Comparison of ENCODE assay signal across 8 cellular contexts in the genomic region with DNA sequence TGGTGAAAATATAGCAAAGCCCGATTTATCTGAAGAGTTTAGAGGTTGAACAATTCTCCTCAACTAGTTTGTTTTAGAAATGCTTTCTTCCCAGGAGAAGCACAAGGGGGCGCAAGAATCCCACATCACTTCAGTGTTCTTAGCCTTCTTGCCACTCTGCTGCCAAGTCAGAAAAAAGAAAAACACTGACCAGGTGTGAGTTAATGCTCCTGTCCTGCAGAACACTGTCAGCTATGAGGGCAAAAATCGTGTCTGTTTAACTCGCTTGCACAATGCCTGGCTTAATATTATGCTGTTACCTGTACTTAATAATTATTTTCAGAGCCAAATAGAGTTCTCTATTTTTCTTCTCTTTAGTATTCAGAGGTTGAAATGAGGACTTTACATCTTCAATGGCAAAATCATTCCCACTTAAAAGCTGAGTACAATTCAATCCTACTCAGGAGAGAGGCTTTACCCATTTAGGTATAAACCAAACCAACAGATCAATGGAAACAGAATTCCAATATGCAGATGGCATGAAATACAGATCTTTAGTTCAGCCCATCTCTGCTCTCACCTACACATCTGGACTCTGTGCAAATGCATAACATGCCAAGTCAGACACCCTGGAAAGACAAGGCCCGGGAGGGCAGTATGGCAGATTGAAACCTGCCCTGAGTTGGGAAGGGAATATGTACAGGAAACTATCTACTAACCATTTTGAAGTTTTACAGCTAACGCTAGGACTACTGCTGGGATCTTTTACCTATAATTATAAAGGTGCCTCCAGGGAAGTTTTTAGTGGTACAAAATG.
DNase-seq lines count a peak whose midpoint lies in the region; ATAC-seq and TF ChIP-seq lines count a peak whose summit lies in the region.

No MANE protein-coding gene starts in this region.

- in situ Hi-C loops in Panc1 (cut with HindIII; ENCODE audit: low pct_unique_long_range_greater_than_20kb, low sequenced_read_pairs) = no loop called here

- no peaks in the 10 kb centered on the region for H3K79me2 ChIP-seq in neural progenitor cell (ENCODE audit: low read depth)

- no peak overlapping the region for H2AFZ ChIP-seq in neural progenitor cell (replicated peaks)

- H3F3A ChIP-seq in neural progenitor cell (ENCODE audit: low read depth) = peaks cover 23% of the 10 kb centered on the region

- no peaks in the 10 kb centered on the region for H3K4me1 Mint-ChIP-seq in neural progenitor cell

- peak; percentile 69 for DNase-seq in COLO829 (ENCODE audit: low spot score)
- DNase-seq in Panc1 (ENCODE audit: low read depth, low spot score) = peak; percentile 67
- peak; percentile 51 for DNase-seq in activated T-helper 1 cell treated with Interleukin-2 at 50 U/mL for 16 hours (ENCODE audit: low read depth)
- DNase-seq in fibroblast of mammary gland (ENCODE audit: low read depth) = peak; percentile 83
- DNase-seq in neural progenitor cell (ENCODE audit: low spot score) = peak; percentile 79
- DNase-seq in superior temporal gyrus (ENCODE audit: extremely low spot score) = peak; percentile 91

- no peaks in the 10 kb centered on the region for H3K9me3 Mint-ChIP-seq in neural progenitor cell

- no peaks in the 10 kb centered on the region for H3K27me3 ChIP-seq in Panc1 (ENCODE audit: control insufficient read depth, insufficient read depth, low read length)
- no peaks in the 10 kb centered on the region for H3K27me3 ChIP-seq in neural progenitor cell

- no peaks in the 10 kb centered on the region for H3K27me3 Mint-ChIP-seq in neural progenitor cell (ENCODE audit: insufficient read depth, low read depth)

- no peak overlapping the region for H3K9ac ChIP-seq in neural progenitor cell

- H3K9me3 ChIP-seq in Panc1 (ENCODE audit: control insufficient read depth, insufficient read depth, low read depth, low read length) (no peaks in the 10 kb centered on the region), neural progenitor cell (ENCODE audit: low read depth) (no peaks in the 10 kb centered on the region)

- H3K36me3 ChIP-seq in Panc1 (ENCODE audit: control insufficient read depth, insufficient read depth, low read length) (no peaks in the 10 kb centered on the region), neural progenitor cell (no peaks in the 10 kb centered on the region)

- TF ChIP-seq CTCF in Panc1 (IDR thresholded peaks at IDR 0.05) (peak; percentile 87), fibroblast of mammary gland (conservative IDR thresholded peaks at IDR 0.05; ENCODE audit: control insufficient read depth, insufficient read depth, low read depth, low read length) (peak; percentile 85), neural progenitor cell (IDR thresholded peaks at IDR 0.05) (peak; percentile 93)

- peak; percentile 95 for TF ChIP-seq RAD21 in Ishikawa (IDR thresholded peaks at IDR 0.05; ENCODE audit: low read depth)

- no peak for TF ChIP-seq EP300 in Ishikawa (IDR thresholded peaks at IDR 0.05; ENCODE audit: borderline replicate concordance)

- no peak overlapping the region for H3K4me3 Mint-ChIP-seq in neural progenitor cell

- H3K4me1 ChIP-seq in Panc1 (ENCODE audit: control insufficient read depth, insufficient read depth, low read length) (no peaks in the 10 kb centered on the region), neural progenitor cell (no peaks in the 10 kb centered on the region)

- peak; percentile 87 for ATAC-seq in Panc1
- ATAC-seq in HG02798 (IDR thresholded peaks at IDR 0.05; ENCODE audit: poor library complexity, unreplicated experiment) = no peak

- no peaks in the 10 kb centered on the region for H4K20me1 ChIP-seq in neural progenitor cell (ENCODE audit: low read depth)

- H3K4me2 ChIP-seq in neural progenitor cell = no peak overlapping the region

- peaks cover 2% of the 10 kb centered on the region for H3K36me3 Mint-ChIP-seq in neural progenitor cell

- intact Hi-C loops in Panc1 (cut with micrococcal nuclease; ENCODE audit: unreplicated experiment) = loop anchor here (1.0 to 2.0 kb wide), 2 partner anchors 101 to 152 kb away; no protein-coding TSS in a partner anchor

- BruUV-seq in Panc1 (replicated peaks; lab: Mats Ljungman, UMichigan) = no TSS peak

- no peak overlapping the region for H3K4me3 ChIP-seq in Panc1 (ENCODE audit: low read depth in 2 of 2, low read length in 2 of 2)
- no peak overlapping the region for H3K4me3 ChIP-seq in fibroblast of mammary gland (ENCODE audit: control insufficient read depth, low read depth, low read length)
- H3K4me3 ChIP-seq in neural progenitor cell = no peak overlapping the region

- POLR2A ChIA-PET in Panc1 (lab: Charles Lee) = no interaction called here

- H3K27ac ChIP-seq in Panc1 (ENCODE audit: low read length) (no peak overlapping the region), neural progenitor cell (no peak overlapping the region)

- CTCF ChIA-PET in Panc1 (lab: Charles Lee) = interaction anchor here (0.6 to 1.9 kb wide), 3 partner anchors 62 to 291 kb away, joined by 3 to 6 read pairs (median 5); partner anchors contain the start of gene ARMC12

- H3K27ac Mint-ChIP-seq in neural progenitor cell = no peak overlapping the region

TF ChIP-seq in Ishikawa, 13 proteins besides CTCF, POLR2A, EP300 and RAD21:
- TF ChIP-seq FOXM1 (IDR thresholded peaks at IDR 0.05; ENCODE audit: borderline replicate concordance, low read depth) (no peak), CREB1 (IDR thresholded peaks at IDR 0.05; ENCODE audit: low read depth) (no peak), YY1 (IDR thresholded peaks at IDR 0.05; ENCODE audit: low read depth) (no peak), NFIC (IDR thresholded peaks at IDR 0.05) (peak; percentile 55; the same call in 1 of the 2 replicates), EGR1 (IDR thresholded peaks at IDR 0.05) (no peak), TAF1 (IDR thresholded peaks at IDR 0.05; ENCODE audit: low read depth) (no peak), TCF12 (IDR thresholded peaks at IDR 0.05; ENCODE audit: low read depth) (no peak), ZBTB7A (IDR thresholded peaks at IDR 0.05; ENCODE audit: low read depth) (no peak), TEAD4 (IDR thresholded peaks at IDR 0.05) (no peak), REST (IDR thresholded peaks at IDR 0.05; ENCODE audit: low read depth) (no peak), CEBPB (IDR thresholded peaks at IDR 0.05) (no peak), MAX (IDR thresholded peaks at IDR 0.05) (0 out of 2 replicates have a peak, but pooled peaks have one; percentile 16)
- TF ChIP-seq, protein P1, sequence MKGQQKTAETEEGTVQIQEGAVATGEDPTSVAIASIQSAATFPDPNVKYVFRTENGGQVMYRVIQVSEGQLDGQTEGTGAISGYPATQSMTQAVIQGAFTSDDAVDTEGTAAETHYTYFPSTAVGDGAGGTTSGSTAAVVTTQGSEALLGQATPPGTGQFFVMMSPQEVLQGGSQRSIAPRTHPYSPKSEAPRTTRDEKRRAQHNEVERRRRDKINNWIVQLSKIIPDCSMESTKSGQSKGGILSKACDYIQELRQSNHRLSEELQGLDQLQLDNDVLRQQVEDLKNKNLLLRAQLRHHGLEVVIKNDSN (IDR thresholded peaks at IDR 0.05) = no peak
